In genomic region chr2:39871291-39871761, GRCh38 we compare ENCODE assay signal across 10 cellular contexts.
A peak's percentile ranks its signal among the peaks of the same experiment; 100 is the strongest.
DNase-seq lines count a peak whose midpoint lies in the region; ATAC-seq and TF ChIP-seq lines count a peak whose summit lies in the region.
"Had no signal": no experiment of that assay in that cellular context is flagged by ENCODE, and none has a peak within 500 bp of the region (broad histone marks: within the 10 kb centered on the region; RNA-seq: fewer than 3 reads in every experiment).

No MANE protein-coding gene starts in this region.

- no TSS peak for BruUV-seq in Caco-2 (replicated peaks; lab: Mats Ljungman, UMichigan)
- BruUV-seq in Calu3 (replicated peaks; lab: Mats Ljungman, UMichigan), result no TSS peak

- peak; percentile 82 for DNase-seq in GM03348 (ENCODE audit: low spot score)
- peak; percentile 93 for DNase-seq in NCI-H226
- peak; percentile 81 for DNase-seq in cerebellum (ENCODE audit: low spot score)
- DNase-seq in occipital lobe (lab: John Stamatoyannopoulos, UW), result peak; percentile 58
- DNase-seq in Caco-2, result no peak
- no peak for DNase-seq in Calu3
- DNase-seq in mucosa of descending colon, result no peak
- DNase-seq: stimulated activated CD4-positive, alpha-beta T cell treated with anti-CD3 and anti-CD28 coated beads, Interleukin-4, amount 100 ng/mL, for 1 hour had no signal

- POLR2A ChIA-PET in Caco-2 (lab: Charles Lee), result no interaction called here

- intact Hi-C loops in Caco-2 (cut with micrococcal nuclease; ENCODE audit: unreplicated experiment) (no loop called here), Calu3 (cut with micrococcal nuclease; ENCODE audit: unreplicated experiment) (no loop called here), mucosa of descending colon (cut with DNase I, micrococcal nuclease) (no loop called here)

- H3K9me3 Mint-ChIP-seq in Caco-2 (ENCODE audit: unreplicated experiment) (no peaks in the 10 kb centered on the region), Calu3 (ENCODE audit: low read depth, unreplicated experiment) (no peaks in the 10 kb centered on the region)
- H3K9me3 Mint-ChIP-seq: IgD-negative memory B cell had no signal

- TF ChIP-seq CTCF in Caco-2 (IDR thresholded peaks at IDR 0.05; ENCODE audit: insufficient read depth in 1 of 2, low read depth in 1 of 2, low read length in 1 of 2, severe bottlenecking in 1 of 2, unreplicated experiment in 1 of 2), result no peak
- no peak for TF ChIP-seq CTCF in Calu3 (IDR thresholded peaks at IDR 0.05; ENCODE audit: unreplicated experiment)
- no peak for TF ChIP-seq CTCF in mucosa of descending colon (IDR thresholded peaks at IDR 0.05)

- CTCF ChIA-PET in Caco-2 (lab: Charles Lee) (no interaction called here), Calu3 (lab: Charles Lee) (no interaction called here)

- H3K4me3 ChIP-seq in Caco-2 (ENCODE audit: low read depth, low read length), result no peak overlapping the region
- H3K4me3 ChIP-seq in mucosa of descending colon, result no peak overlapping the region

- no peaks in the 10 kb centered on the region for H3K4me1 ChIP-seq in Caco-2
- no peaks in the 10 kb centered on the region for H3K4me1 ChIP-seq in mucosa of descending colon (ENCODE audit: low read depth)

- H3K27ac Mint-ChIP-seq in Caco-2 (ENCODE audit: unreplicated experiment) (no peak overlapping the region), Calu3 (ENCODE audit: unreplicated experiment) (no peak overlapping the region)
- H3K27ac Mint-ChIP-seq: IgD-negative memory B cell had no signal

- H3K36me3 ChIP-seq in Caco-2 (ENCODE audit: control insufficient read depth, insufficient read depth, low read length) (no peaks in the 10 kb centered on the region), mucosa of descending colon (ENCODE audit: low read depth) (no peaks in the 10 kb centered on the region)

- H3K4me1 Mint-ChIP-seq in Caco-2 (ENCODE audit: low read depth, unreplicated experiment) (no peaks in the 10 kb centered on the region), Calu3 (ENCODE audit: low read depth, unreplicated experiment) (no peaks in the 10 kb centered on the region)
- H3K4me1 Mint-ChIP-seq: IgD-negative memory B cell had no signal

- H3K4me3 Mint-ChIP-seq in Caco-2 (ENCODE audit: unreplicated experiment) (no peak overlapping the region), Calu3 (ENCODE audit: low read depth, unreplicated experiment) (no peak overlapping the region)
- H3K4me3 Mint-ChIP-seq: IgD-negative memory B cell had no signal

- H3K27me3 ChIP-seq in Caco-2 (replicated peaks; ENCODE audit: control insufficient read depth, insufficient read depth, low read length), result no peaks in the 10 kb centered on the region

- H3K36me3 Mint-ChIP-seq in Caco-2 (ENCODE audit: insufficient read depth, unreplicated experiment) (no peaks in the 10 kb centered on the region), Calu3 (ENCODE audit: insufficient read depth, unreplicated experiment) (no peaks in the 10 kb centered on the region)
- H3K36me3 Mint-ChIP-seq: IgD-negative memory B cell had no signal

- H3K27me3 Mint-ChIP-seq in Caco-2 (ENCODE audit: insufficient read depth, unreplicated experiment), result peaks cover 23% of the 10 kb centered on the region
- peaks cover 26% of the 10 kb centered on the region for H3K27me3 Mint-ChIP-seq in Calu3 (ENCODE audit: unreplicated experiment)

- no peaks in the 10 kb centered on the region for H3K9me3 ChIP-seq in Caco-2
- H3K9me3 ChIP-seq in mucosa of descending colon, result no peaks in the 10 kb centered on the region

- no peak for ATAC-seq in mucosa of descending colon
- no peak for ATAC-seq in GM18517 (IDR thresholded peaks at IDR 0.05; ENCODE audit: unreplicated experiment)

Comparison
In these comparisons a context has a peak if more than half of its experiments do, and no peak if none do; other contexts are left out.
1. DNase-seq: peak in GM03348 (single experiment), NCI-H226 (single experiment), cerebellum (single experiment) and occipital lobe (single experiment); none in Caco-2 (0 of 2), Calu3 (single experiment) and mucosa of descending colon (0 of 3).